Comparison of ENCODE assay signal across 16 cellular contexts in genomic region chr20:48025661-48026060, GRCh38.
A peak's percentile ranks its signal among the peaks of the same experiment; 100 is the strongest.
DNase-seq lines count a peak whose midpoint lies in the region; TF ChIP-seq lines count a peak whose summit lies in the region.
"Had no signal": no experiment of that assay in that cellular context is flagged by ENCODE, and none has a peak within 500 bp of the region (broad histone marks: within the 10 kb centered on the region; RNA-seq: fewer than 3 reads in every experiment).

No MANE protein-coding gene starts in this region.

- H3K27ac ChIP-seq in ACC112 (ENCODE audit: low read depth, low read length) (peak overlapping the region; percentile 70), SJCRH30 (peak overlapping the region; percentile 82)
- H3K27ac ChIP-seq: body of pancreas, gastrocnemius medialis had no signal

- H3K4me1 ChIP-seq in ACC112 (ENCODE audit: control insufficient read depth, insufficient read depth, low read length, unreplicated experiment) (no peaks in the 10 kb centered on the region), SJCRH30 (peaks cover 9% of the 10 kb centered on the region; the same call in 1 of the 2 replicates)
- H3K4me1 ChIP-seq: body of pancreas, gastrocnemius medialis had no signal

- no peaks in the 10 kb centered on the region for H3K79me2 ChIP-seq in ACC112 (ENCODE audit: control insufficient read depth, insufficient read depth, low read length, unreplicated experiment)

- DNase-seq in GM12865 (ENCODE audit: low read depth), result no peak
- DNase-seq in SJCRH30, result peak in 1 of 2 experiments; percentile 58
- DNase-seq in fibroblast of villous mesenchyme (ENCODE audit: low read depth), result peak; percentile 84
- DNase-seq in stimulated activated CD4-positive, alpha-beta T cell treated with anti-CD3 and anti-CD28 coated beads, Interleukin-2, amount 100 ng/mL, for 48 hours, result no peak
- no peak for DNase-seq in NCI-H748 (lab: John Stamatoyannopoulos, UW; ENCODE audit: unreplicated experiment)
- DNase-seq in SW 1271 (lab: John Stamatoyannopoulos, UW), result no peak
- DNase-seq in DMS79 treated with DMSO at 0.1 percent for 48 hours (lab: John Stamatoyannopoulos, UW), result no peak
- DNase-seq: activated CD4-positive, alpha-beta memory T cell treated with anti-CD3 and anti-CD28 coated beads, Interleukin-2, amount 10 ng/mL, durations not matched to agents 7 days and 5 days; AML-193; DMS53; gastrocnemius medialis; NCI-H2029; SIG-M5 had no signal

- H3K27me3 ChIP-seq in ACC112 (ENCODE audit: insufficient read depth, low read length) (no peaks in the 10 kb centered on the region), SJCRH30 (no peaks in the 10 kb centered on the region)
- H3K27me3 ChIP-seq: body of pancreas, gastrocnemius medialis had no signal

- no peaks in the 10 kb centered on the region for H3K36me3 ChIP-seq in ACC112 (ENCODE audit: insufficient read depth, low read length)
- H3K36me3 ChIP-seq in SJCRH30, result no peaks in the 10 kb centered on the region
- H3K36me3 ChIP-seq: gastrocnemius medialis had no signal

- no peak for TF ChIP-seq CTCF in GM12865 (IDR thresholded peaks at IDR 0.05; ENCODE audit: insufficient read depth, low read depth, low read length, missing control alignments)
- no peak for TF ChIP-seq CTCF in fibroblast of villous mesenchyme (IDR thresholded peaks at IDR 0.05; ENCODE audit: insufficient read depth, low read depth, low read length)

- no peak overlapping the region for H2AFZ ChIP-seq in ACC112 (ENCODE audit: low read length, unreplicated experiment)

- H3K9me3 ChIP-seq in SJCRH30 (replicated peaks), result peaks cover 7% of the 10 kb centered on the region; the same call in 1 of the 2 replicates
- H3K9me3 ChIP-seq: body of pancreas had no signal

- H3K4me3 ChIP-seq in ACC112 (ENCODE audit: low read depth, low read length) (peak overlapping the region; percentile 72; the same call in 1 of the 2 replicates), GM12865 (ENCODE audit: low read depth, low read length) (peak overlapping the region; percentile 22; the same call in 1 of the 2 replicates), SJCRH30 (peak overlapping the region; percentile 65), fibroblast of villous mesenchyme (ENCODE audit: low read depth, low read length) (no peak overlapping the region)
- H3K4me3 ChIP-seq: body of pancreas, gastrocnemius medialis, skin epidermis had no signal
